12 cellular contexts compared by ENCODE assay signal in the genomic region with DNA sequence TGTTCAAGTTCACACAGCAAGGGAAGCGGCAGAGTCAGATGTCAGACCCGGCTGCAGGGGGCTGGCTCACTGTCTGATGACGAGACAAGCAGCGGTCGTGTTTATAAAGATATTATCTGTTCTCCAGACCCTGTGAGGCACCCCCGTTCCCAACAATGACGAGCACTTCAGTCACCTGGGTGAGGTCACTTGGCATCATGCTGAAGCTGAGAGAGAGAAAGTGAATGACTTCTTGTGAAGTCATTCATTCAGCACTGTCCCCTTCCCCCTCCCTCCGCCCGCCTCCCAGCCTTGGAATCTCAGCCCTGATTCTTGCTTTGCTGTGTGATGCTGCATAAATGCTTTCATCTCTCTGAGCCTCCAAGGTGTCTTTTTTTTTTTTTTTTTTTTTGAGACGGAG. TPM values are rescaled to one million over a fixed set of nuclear protein-coding genes. Genes with fewer than 3 reads are reported as not detected.
A peak's percentile ranks its signal among the peaks of the same experiment; 100 is the strongest.
DNase-seq lines count a peak whose midpoint lies in the region; ATAC-seq and TF ChIP-seq lines count a peak whose summit lies in the region.
"Had no signal": no experiment of that assay in that cellular context is flagged by ENCODE, and none has a peak within 500 bp of the region (broad histone marks: within the 10 kb centered on the region; RNA-seq: fewer than 3 reads in every experiment).

No MANE protein-coding gene starts in this region.

- H3K4me3 Mint-ChIP-seq in HFFc6 = peak overlapping the region; percentile 39; the same call in 1 of the 2 replicates
- H3K4me3 Mint-ChIP-seq in activated CD4-positive, alpha-beta T cell treated with anti-CD3 and anti-CD28 coated beads, Interleukin-2, amount 10 ng/mL, durations not matched to agents 7 days and 5 days = no peak overlapping the region
- no peak overlapping the region for H3K4me3 Mint-ChIP-seq in central memory CD8-positive, alpha-beta T cell

- H3K27me3 Mint-ChIP-seq in HFFc6 (ENCODE audit: insufficient read depth) = peaks cover 6% of the 10 kb centered on the region
- no peaks in the 10 kb centered on the region for H3K27me3 Mint-ChIP-seq in activated CD4-positive, alpha-beta T cell treated with anti-CD3 and anti-CD28 coated beads, Interleukin-2, amount 10 ng/mL, durations not matched to agents 7 days and 5 days
- no peaks in the 10 kb centered on the region for H3K27me3 Mint-ChIP-seq in central memory CD8-positive, alpha-beta T cell

- POLR2A ChIA-PET in activated CD4-positive, alpha-beta T cell treated with anti-CD3 and anti-CD28 coated beads, Interleukin-2, amount 10 ng/mL, durations not matched to agents 7 days and 5 days (lab: Charles Lee) = no interaction called here

- peaks cover under 1% of the 10 kb centered on the region; the same call in 1 of the 2 replicates for H3K9me3 Mint-ChIP-seq in HFFc6
- H3K9me3 Mint-ChIP-seq in activated CD4-positive, alpha-beta T cell treated with anti-CD3 and anti-CD28 coated beads, Interleukin-2, amount 10 ng/mL, durations not matched to agents 7 days and 5 days = peaks cover under 1% of the 10 kb centered on the region
- no peaks in the 10 kb centered on the region for H3K9me3 Mint-ChIP-seq in central memory CD8-positive, alpha-beta T cell

- CTCF ChIA-PET in activated CD4-positive, alpha-beta T cell treated with anti-CD3 and anti-CD28 coated beads, Interleukin-2, amount 10 ng/mL, durations not matched to agents 7 days and 5 days (lab: Charles Lee) = no interaction called here

- TF ChIP-seq CTCF in HFFc6 (IDR thresholded peaks at IDR 0.05) = no peak

- DNase-seq in HFFc6 (peak; percentile 82), SHP77 (lab: John Stamatoyannopoulos, UW) (no peak), cerebellar nuclear complex (lab: John Stamatoyannopoulos, UW) (no peak)
- DNase-seq in activated CD4-positive, alpha-beta T cell treated with anti-CD3 and anti-CD28 coated beads, Interleukin-2, amount 10 ng/mL, durations not matched to agents 7 days and 5 days = peak; percentile 34
- no peak for DNase-seq in central memory CD8-positive, alpha-beta T cell (ENCODE audit: low spot score in 2 of 2)
- DNase-seq in stimulated activated CD4-positive, alpha-beta T cell treated with anti-CD3 and anti-CD28 coated beads, Interleukin-2, amount 100 ng/mL, for 4 hours (ENCODE audit: low read depth) = peak; percentile 65
- DNase-seq: GDM1, left lung, NCI-H1105 had no signal

- peak; percentile 11 for ATAC-seq in central memory CD8-positive, alpha-beta T cell (replicated peaks; ENCODE audit: extremely low read depth, poor library complexity, severe bottlenecking)
- no peak for ATAC-seq in GM18511 (IDR thresholded peaks at IDR 0.05; ENCODE audit: unreplicated experiment)
- no peak for ATAC-seq in HG03108 (IDR thresholded peaks at IDR 0.05; ENCODE audit: unreplicated experiment)
- ATAC-seq: left lung had no signal

- peaks cover 54% of the 10 kb centered on the region for H3K4me1 Mint-ChIP-seq in HFFc6 (ENCODE audit: low read depth)
- peaks cover 50% of the 10 kb centered on the region for H3K4me1 Mint-ChIP-seq in activated CD4-positive, alpha-beta T cell treated with anti-CD3 and anti-CD28 coated beads, Interleukin-2, amount 10 ng/mL, durations not matched to agents 7 days and 5 days
- peaks cover 29% of the 10 kb centered on the region for H3K4me1 Mint-ChIP-seq in central memory CD8-positive, alpha-beta T cell

- peaks cover 15% of the 10 kb centered on the region for H3K36me3 Mint-ChIP-seq in HFFc6 (ENCODE audit: low read depth)
- H3K36me3 Mint-ChIP-seq in activated CD4-positive, alpha-beta T cell treated with anti-CD3 and anti-CD28 coated beads, Interleukin-2, amount 10 ng/mL, durations not matched to agents 7 days and 5 days (ENCODE audit: low read depth) = peaks cover under 1% of the 10 kb centered on the region
- peaks cover 3% of the 10 kb centered on the region for H3K36me3 Mint-ChIP-seq in central memory CD8-positive, alpha-beta T cell (ENCODE audit: insufficient read depth)

- peak overlapping the region; percentile 49 for H3K27ac Mint-ChIP-seq in HFFc6
- H3K27ac Mint-ChIP-seq in activated CD4-positive, alpha-beta T cell treated with anti-CD3 and anti-CD28 coated beads, Interleukin-2, amount 10 ng/mL, durations not matched to agents 7 days and 5 days = peak overlapping the region; percentile 69
- H3K27ac Mint-ChIP-seq in central memory CD8-positive, alpha-beta T cell (ENCODE audit: low read depth) = peak overlapping the region; percentile 51

RNA-seq across cellular contexts. Expression of a gene that starts 4.9 kb away (rescaled TPM):
- under 1 TPM; 0.17 to 0.35 (median 0.22) TPM for total RNA-seq in HFFc6 (2021; fragmentation: NEBNext Ultra II Directional; extraction: Animal tissue kit (Norgen Biotek cat#: 25700))
- total RNA-seq in activated CD4-positive, alpha-beta T cell treated with anti-CD3 and anti-CD28 coated beads, Interleukin-2, amount 10 ng/mL, durations not matched to agents 7 days and 5 days = under 1 TPM; 0.73 to 0.84 TPM
- total RNA-seq: skeletal muscle tissue had no signal

RNA-seq across cellular contexts. Expression of a gene that starts 34.3 kb away (rescaled TPM):
- 10 to 100 TPM in 4 of 6 experiments, 1 to 10 TPM in 2; 7.5 to 12.5 (median 11.7) TPM for total RNA-seq in HFFc6 (2021; fragmentation: NEBNext Ultra II Directional; extraction: Animal tissue kit (Norgen Biotek cat#: 25700))
- total RNA-seq in activated CD4-positive, alpha-beta T cell treated with anti-CD3 and anti-CD28 coated beads, Interleukin-2, amount 10 ng/mL, durations not matched to agents 7 days and 5 days = 10 to 100 TPM; 11.9 to 18.6 TPM

RNA-seq across cellular contexts. Expression of a gene that starts 55.6 kb away (rescaled TPM):
- total RNA-seq in HFFc6 (2021; fragmentation: NEBNext Ultra II Directional; extraction: Animal tissue kit (Norgen Biotek cat#: 25700)) = not detected
- total RNA-seq in activated CD4-positive, alpha-beta T cell treated with anti-CD3 and anti-CD28 coated beads, Interleukin-2, amount 10 ng/mL, durations not matched to agents 7 days and 5 days = not detected
- total RNA-seq: left lung, skeletal muscle tissue had no signal

RNA-seq across cellular contexts. Expression of a gene that starts 56.7 kb away (rescaled TPM):
- 100 to 1,000 TPM in 4 of 6 experiments, 10 to 100 TPM in 2; 81.3 to 125 (median 107) TPM for total RNA-seq in HFFc6 (2021; fragmentation: NEBNext Ultra II Directional; extraction: Animal tissue kit (Norgen Biotek cat#: 25700))
- total RNA-seq in activated CD4-positive, alpha-beta T cell treated with anti-CD3 and anti-CD28 coated beads, Interleukin-2, amount 10 ng/mL, durations not matched to agents 7 days and 5 days = 10 to 100 TPM; 66.8 to 73.7 TPM

Comparison
In these comparisons a context has a peak if more than half of its experiments do, and no peak if none do; other contexts are left out.
1. DNase-seq: peak in HFFc6 (single experiment), activated CD4-positive, alpha-beta T cell treated with anti-CD3 and anti-CD28 coated beads, Interleukin-2, amount 10 ng/mL, durations not matched to agents 7 days and 5 days (single experiment) and stimulated activated CD4-positive, alpha-beta T cell treated with anti-CD3 and anti-CD28 coated beads, Interleukin-2, amount 100 ng/mL, for 4 hours (single experiment); none in central memory CD8-positive, alpha-beta T cell (0 of 2), SHP77 (0 of 2) and cerebellar nuclear complex (0 of 2).
2. Peak in every context shown above with its lines, with median percentiles within 50 percentile points of each other: H3K27ac Mint-ChIP-seq.